In genomic region chr5:14400085-14400484, GRCh38 we compare ENCODE assay signal across 1 cellular context.
TF ChIP-seq lines count a peak whose summit lies in the region.

No MANE protein-coding gene starts in this region.

TF ChIP-seq in A549, 52 proteins besides CTCF, POLR2A, EP300 and RAD21 (continued from another document):
- TF ChIP-seq JUN (IDR thresholded peaks at IDR 0.05) (no peak), EHF (CRISPR knock-in tag; IDR thresholded peaks at IDR 0.05) (no peak), CBX8 (IDR thresholded peaks at IDR 0.05) (no peak)
- TF ChIP-seq, protein P1, sequence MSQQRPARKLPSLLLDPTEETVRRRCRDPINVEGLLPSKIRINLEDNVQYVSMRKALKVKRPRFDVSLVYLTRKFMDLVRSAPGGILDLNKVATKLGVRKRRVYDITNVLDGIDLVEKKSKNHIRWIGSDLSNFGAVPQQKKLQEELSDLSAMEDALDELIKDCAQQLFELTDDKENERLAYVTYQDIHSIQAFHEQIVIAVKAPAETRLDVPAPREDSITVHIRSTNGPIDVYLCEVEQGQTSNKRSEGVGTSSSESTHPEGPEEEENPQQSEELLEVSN (IDR thresholded peaks at IDR 0.05; ENCODE audit: borderline replicate concordance, low read depth): no peak
TF ChIP-seq in A549: peak in this region for 0.
